In the genomic region with DNA sequence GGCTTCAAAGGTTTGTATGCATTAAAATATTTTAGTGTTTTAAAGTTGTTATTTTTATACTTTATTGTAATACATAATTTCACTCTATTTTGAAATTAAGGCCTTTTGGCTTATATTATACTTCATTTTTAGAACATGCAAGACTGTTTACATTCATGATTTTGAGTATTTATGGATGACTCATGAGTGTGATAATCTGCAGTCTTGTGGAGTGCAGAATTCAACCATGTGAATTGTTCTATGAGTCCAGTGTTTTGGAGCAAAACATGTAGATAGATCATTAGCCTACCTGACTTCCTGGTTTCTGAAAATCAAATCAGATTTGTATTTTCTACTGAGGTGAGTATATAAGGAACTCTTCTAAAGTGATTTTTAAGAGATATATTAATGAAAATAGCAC, we compare ENCODE assay signal across 20 cellular contexts.
"Had no signal": no experiment of that assay in that cellular context is flagged by ENCODE, and none has a peak within 500 bp of the region (broad histone marks: within the 10 kb centered on the region; RNA-seq: fewer than 3 reads in every experiment).

No MANE protein-coding gene starts in this region.

- ATAC-seq: activated CD8-positive, alpha-beta T cell treated with anti-CD3 and anti-CD28 coated beads, Interleukin-2, amount 10 ng/mL, durations not matched to agents 7 days and 5 days; activated naive CD4-positive, alpha-beta T cell treated with anti-CD3 and anti-CD28 coated beads, Interleukin-2, amount 50 U/mL, for 72 hours; heart right ventricle; left lung; stimulated activated effector memory CD8-positive, alpha-beta T cell treated with anti-CD3 and anti-CD28 coated beads, Interleukin-12 subunit alpha, Interleukin-12 subunit beta, amount 100 ng/mL, for 72 hours had no signal

- H3K27ac Mint-ChIP-seq: activated B cell treated with CpG ODN at 0.5 μM for 24 hours; activated CD8-positive, alpha-beta T cell treated with anti-CD3 and anti-CD28 coated beads, Interleukin-2, amount 10 ng/mL, durations not matched to agents 7 days and 5 days; activated naive CD4-positive, alpha-beta T cell treated with anti-CD3 and anti-CD28 coated beads, Interleukin-2, amount 50 U/mL, for 72 hours; brain; dendritic cell treated with granulocyte-macrophage colony-stimulating factor and Interleukin-4, amounts not matched to agents 40 ng/mL and 50 ng/mL, for 4 days; stimulated activated effector memory CD8-positive, alpha-beta T cell treated with anti-CD3 and anti-CD28 coated beads, Interleukin-12 subunit alpha, Interleukin-12 subunit beta, amount 100 ng/mL, for 72 hours had no signal

- DNase-seq: activated B cell treated with CpG ODN at 0.5 μM for 24 hours; activated CD4-positive, alpha-beta T cell treated with anti-CD3 and anti-CD28 coated beads for 48 hours; activated CD8-positive, alpha-beta memory T cell treated with anti-CD3 and anti-CD28 coated beads, Interleukin-2, amount 50 U/mL, for 4 hours; activated CD8-positive, alpha-beta T cell treated with anti-CD3 and anti-CD28 coated beads, Interleukin-2, amount 10 ng/mL, durations not matched to agents 7 days and 5 days; activated gamma-delta T cell; activated T-cell treated with anti-CD3 and anti-CD28 coated beads, Interleukin-2, amount 50 U/mL, for 48 hours; amygdala; cerebellar nuclear complex; effector memory CD4-positive, alpha-beta T cell; heart right ventricle; islet precursor cell; left lung; mammary epithelial cell; T-helper 2 cell had no signal

- H3K36me3 Mint-ChIP-seq: stimulated activated effector memory CD8-positive, alpha-beta T cell treated with anti-CD3 and anti-CD28 coated beads, Interleukin-12 subunit alpha, Interleukin-12 subunit beta, amount 100 ng/mL, for 72 hours had no signal

- H3K27me3 Mint-ChIP-seq: activated B cell treated with CpG ODN at 0.5 μM for 24 hours; brain; dendritic cell treated with granulocyte-macrophage colony-stimulating factor and Interleukin-4, amounts not matched to agents 40 ng/mL and 50 ng/mL, for 4 days had no signal

- H3K4me1 ChIP-seq: heart right ventricle, left lung, parathyroid adenoma had no signal

- H3K27ac ChIP-seq: heart right ventricle, left lung, parathyroid adenoma had no signal

- H3K4me3 ChIP-seq: heart right ventricle, left lung had no signal

- H3K4me1 Mint-ChIP-seq: activated B cell treated with CpG ODN at 0.5 μM for 24 hours, brain, neural crest cell had no signal

- H3K4me3 Mint-ChIP-seq: activated B cell treated with CpG ODN at 0.5 μM for 24 hours; activated CD8-positive, alpha-beta T cell treated with anti-CD3 and anti-CD28 coated beads, Interleukin-2, amount 10 ng/mL, durations not matched to agents 7 days and 5 days; brain; dendritic cell treated with granulocyte-macrophage colony-stimulating factor and Interleukin-4, amounts not matched to agents 40 ng/mL and 50 ng/mL, for 4 days; neural crest cell; stimulated activated effector memory CD8-positive, alpha-beta T cell treated with anti-CD3 and anti-CD28 coated beads, Interleukin-12 subunit alpha, Interleukin-12 subunit beta, amount 100 ng/mL, for 72 hours had no signal

- H3K27me3 ChIP-seq: heart right ventricle, left lung had no signal
